Comparison of ENCODE assay signal across 19 cellular contexts in genomic region chr9:87067426-87067825, GRCh38.
DNase-seq lines count a peak whose midpoint lies in the region; ATAC-seq and TF ChIP-seq lines count a peak whose summit lies in the region.
"Had no signal": no experiment of that assay in that cellular context is flagged by ENCODE, and none has a peak within 500 bp of the region (broad histone marks: within the 10 kb centered on the region; RNA-seq: fewer than 3 reads in every experiment).

No MANE protein-coding gene starts in this region.

- ATAC-seq in SK-N-SH treated with all-trans-retinoic acid at 6 μM for 48 hours: no peak

- H3K4me1 Mint-ChIP-seq in MCF 10A (ENCODE audit: insufficient read depth, unreplicated experiment): peaks cover 53% of the 10 kb centered on the region
- H3K4me1 Mint-ChIP-seq: B cell, CD14-positive monocyte, IgD-negative memory B cell had no signal

- 88% methylated on average over 1 of the region's 1 CpG for WGBS in suprapubic skin
- 80 to 91% methylated on average over 1 of the region's 1 CpG for WGBS in esophagus squamous epithelium, 2 donors
- WGBS in stomach, 5 donors: 36 to 86% (median 77%) methylated on average over 1 of the region's 1 CpG

- peaks cover 11% of the 10 kb centered on the region for H3K36me3 Mint-ChIP-seq in MCF 10A (ENCODE audit: insufficient read depth, unreplicated experiment)
- H3K36me3 Mint-ChIP-seq: CD14-positive monocyte, IgD-negative memory B cell had no signal

- H3K4me3 ChIP-seq in breast epithelium (no peak overlapping the region), fibroblast of mammary gland (ENCODE audit: control insufficient read depth, low read depth, low read length) (no peak overlapping the region), suprapubic skin (no peak overlapping the region), esophagus squamous epithelium (no peak overlapping the region), stomach (no peak overlapping the region)
- H3K4me3 ChIP-seq: Peyer's patch had no signal

- H3K36me3 ChIP-seq in breast epithelium (no peaks in the 10 kb centered on the region), suprapubic skin (no peaks in the 10 kb centered on the region), esophagus squamous epithelium (no peaks in the 10 kb centered on the region), stomach (no peaks in the 10 kb centered on the region)
- H3K36me3 ChIP-seq: Peyer's patch had no signal

- TF ChIP-seq CTCF in MCF 10A (IDR thresholded peaks at IDR 0.05; ENCODE audit: unreplicated experiment) (no peak), breast epithelium (IDR thresholded peaks at IDR 0.05) (no peak), fibroblast of mammary gland (conservative IDR thresholded peaks at IDR 0.05; ENCODE audit: control insufficient read depth, insufficient read depth, low read depth, low read length) (no peak), suprapubic skin (IDR thresholded peaks at IDR 0.05) (no peak), esophagus squamous epithelium (IDR thresholded peaks at IDR 0.05) (no peak), stomach (IDR thresholded peaks at IDR 0.05) (no peak)

- no peak overlapping the region for H3K4me3 Mint-ChIP-seq in MCF 10A (ENCODE audit: unreplicated experiment)
- H3K4me3 Mint-ChIP-seq: B cell, CD14-positive monocyte, IgD-negative memory B cell had no signal

- H3K9me3 ChIP-seq in breast epithelium: no peaks in the 10 kb centered on the region
- no peaks in the 10 kb centered on the region for H3K9me3 ChIP-seq in suprapubic skin
- H3K9me3 ChIP-seq in esophagus squamous epithelium: no peaks in the 10 kb centered on the region
- H3K9me3 ChIP-seq in stomach: no peaks in the 10 kb centered on the region
- H3K9me3 ChIP-seq: Peyer's patch had no signal

- TF ChIP-seq POLR2A in breast epithelium (IDR thresholded peaks at IDR 0.05) (no peak), suprapubic skin (IDR thresholded peaks at IDR 0.05) (no peak), esophagus squamous epithelium (IDR thresholded peaks at IDR 0.05) (no peak), stomach (IDR thresholded peaks at IDR 0.05) (no peak)

- H3K9me3 Mint-ChIP-seq in MCF 10A (ENCODE audit: unreplicated experiment): peaks cover 7% of the 10 kb centered on the region

- no TSS peak for BruUV-seq in MCF 10A (replicated peaks; lab: Mats Ljungman, UMichigan)

- no peaks in the 10 kb centered on the region for H3K27me3 ChIP-seq in breast epithelium
- H3K27me3 ChIP-seq in suprapubic skin: no peaks in the 10 kb centered on the region
- H3K27me3 ChIP-seq in esophagus squamous epithelium: no peaks in the 10 kb centered on the region
- no peaks in the 10 kb centered on the region for H3K27me3 ChIP-seq in stomach
- H3K27me3 ChIP-seq: Peyer's patch had no signal

- no peak for TF ChIP-seq EP300 in suprapubic skin (IDR thresholded peaks at IDR 0.05)
- no peak for TF ChIP-seq EP300 in stomach (IDR thresholded peaks at IDR 0.05)

- intact Hi-C loops in MCF 10A (cut with micrococcal nuclease) (loop anchor here (10.0 kb wide), 1 partner anchor 123 kb away; the partner anchor contains the start of gene GAS1), breast epithelium (cut with DNase I; ENCODE audit: low total_unique reads) (no loop called here), esophagus squamous epithelium (cut with DNase I) (no loop called here), stomach (cut with DNase I; ENCODE audit: low total_unique reads) (no loop called here)

- H3K27ac ChIP-seq in breast epithelium (peak overlapping the region in 1 of 2 donors; percentile 71), suprapubic skin (peak overlapping the region; percentile 50), esophagus squamous epithelium (no peak overlapping the region), stomach (no peak overlapping the region)
- H3K27ac ChIP-seq: 22Rv1, Peyer's patch had no signal

- CTCF ChIA-PET in MCF 10A (lab: Yijun Ruan, JAX): no interaction called here

- H3K27me3 Mint-ChIP-seq in MCF 10A (ENCODE audit: insufficient read depth, unreplicated experiment): no peaks in the 10 kb centered on the region
- H3K27me3 Mint-ChIP-seq: B cell, IgD-negative memory B cell had no signal

- H3K4me1 ChIP-seq in breast epithelium (no peaks in the 10 kb centered on the region), suprapubic skin (peaks cover 13% of the 10 kb centered on the region), esophagus squamous epithelium (peaks cover 0 to 3% (median 0%) of the 10 kb centered on the region in 3 donors), stomach (peaks cover 0 to 7% (median 2%) of the 10 kb centered on the region in 4 donors)
- H3K4me1 ChIP-seq: Peyer's patch had no signal

- DNase-seq in MCF 10A (ENCODE audit: unreplicated experiment) (no peak), breast epithelium (ENCODE audit: low spot score in 2 of 2) (no peak), amniotic epithelial cell (ENCODE audit: low read depth) (peak; percentile 61), fibroblast of mammary gland (ENCODE audit: low read depth) (peak; percentile 30), suprapubic skin (ENCODE audit: low spot score in 2 of 2) (no peak), esophagus squamous epithelium (lab: John Stamatoyannopoulos, UW) (no peak), stomach (no peak)
- DNase-seq: GDM1, NCI-H1694, NCI-H2081, NCI-H2171 treated with DMSO at 0.1 percent for 48 hours, NCI-H524 treated with DMSO at 0.1 percent for 48 hours, NCI-H82, Peyer's patch had no signal

- POLR2A ChIA-PET in MCF 10A (lab: Yijun Ruan, JAX): interaction anchor here (1.5 kb wide), 1 partner anchor 121 kb away, joined by 4 read pairs; no protein-coding TSS in a partner anchor

- H3K27ac Mint-ChIP-seq in MCF 10A (ENCODE audit: low read depth, unreplicated experiment): peak overlapping the region; percentile 16
- H3K27ac Mint-ChIP-seq: B cell, CD14-positive monocyte, IgD-negative memory B cell had no signal

TF ChIP-seq in SK-N-SH treated with all-trans-retinoic acid at 6 μM for 48 hours, 23 proteins besides CTCF, POLR2A, EP300 and RAD21 (continues in another document):
- TF ChIP-seq ESRRG (CRISPR knock-in tag; IDR thresholded peaks at IDR 0.05) (no peak), OSR1 (CRISPR knock-in tag; IDR thresholded peaks at IDR 0.05) (no peak), TSHZ2 (CRISPR knock-in tag; IDR thresholded peaks at IDR 0.05) (no peak), ZNF565 (CRISPR knock-in tag; conservative IDR thresholded peaks at IDR 0.05; ENCODE audit: low read depth) (no peak), CSRNP3 (CRISPR knock-in tag; IDR thresholded peaks at IDR 0.05) (no peak), TCF4 (CRISPR knock-in tag; IDR thresholded peaks at IDR 0.05; ENCODE audit: borderline replicate concordance) (no peak), BACH2 (CRISPR knock-in tag; IDR thresholded peaks at IDR 0.05; ENCODE audit: borderline replicate concordance) (no peak), GLIS3 (CRISPR knock-in tag; IDR thresholded peaks at IDR 0.05) (no peak), CREB5 (CRISPR knock-in tag; IDR thresholded peaks at IDR 0.05; ENCODE audit: low read depth) (no peak), SNAI2 (CRISPR knock-in tag; IDR thresholded peaks at IDR 0.05) (no peak), ZNF8 (CRISPR knock-in tag; IDR thresholded peaks at IDR 0.05) (no peak), CSDC2 (CRISPR knock-in tag; IDR thresholded peaks at IDR 0.05) (no peak)

Comparison
In these comparisons a context has a peak if more than half of its experiments do, and no peak if none do; other contexts are left out.
1. DNase-seq: peak in amniotic epithelial cell (single experiment) and fibroblast of mammary gland (single experiment); none in MCF 10A (single experiment), breast epithelium (0 of 2), suprapubic skin (0 of 2), esophagus squamous epithelium (single experiment) and stomach (single experiment).